Comparison of ENCODE assay signal across 8 cellular contexts in genomic region chr19:35216833-35217707, GRCh38. TPM values are rescaled to one million over a fixed set of nuclear protein-coding genes. Genes with fewer than 3 reads are reported as not detected.
A peak's percentile ranks its signal among the peaks of the same experiment; 100 is the strongest.
DNase-seq lines count a peak whose midpoint lies in the region; ATAC-seq and TF ChIP-seq lines count a peak whose summit lies in the region.

No MANE protein-coding gene starts in this region.

- peak in 9 of 10 experiments; percentile 29 to 56 (median 31) for DNase-seq in CD4-positive, alpha-beta T cell
- DNase-seq in GM20000 (ENCODE audit: low spot score) (peak; percentile 31), iPS-NIHi7 (ENCODE audit: extremely low spot score) (peak; percentile 46), NCI-H2081 treated with DMSO at 0.1 percent for 48 hours (lab: John Stamatoyannopoulos, UW) (no peak)
- DNase-seq in activated CD4-positive, alpha-beta T cell treated with anti-CD3 and anti-CD28 coated beads, Interleukin-2, amount 10 ng/mL, durations not matched to agents 7 days and 5 days = peak; percentile 69

- H3K9me3 ChIP-seq in CD4-positive, alpha-beta T cell (ENCODE audit: control insufficient read depth, low read length) = no peaks in the 10 kb centered on the region

- CTCF ChIA-PET in CD4-positive, alpha-beta T cell (lab: Charles Lee) = interaction anchor here (0.8 to 3.6 kb wide), 6 partner anchors 11 to 72 kb away, joined by 3 to 13 read pairs (median 3); no protein-coding TSS in a partner anchor
- CTCF ChIA-PET in activated CD4-positive, alpha-beta T cell treated with anti-CD3 and anti-CD28 coated beads, Interleukin-2, amount 10 ng/mL, durations not matched to agents 7 days and 5 days (lab: Charles Lee) = interaction anchor here (0.6 to 1.9 kb wide), 6 partner anchors 9 to 76 kb away, joined by 3 to 13 read pairs (median 3); partner anchors contain the start of gene FXYD7

- H3K27ac ChIP-seq in CD4-positive, alpha-beta T cell (ENCODE audit: low read depth, low read length) = peak overlapping the region; percentile 9

- H3K27ac Mint-ChIP-seq in CD4-positive, alpha-beta T cell = peak overlapping the region; percentile 99
- peak overlapping the region; percentile 33 for H3K27ac Mint-ChIP-seq in activated CD4-positive, alpha-beta T cell treated with anti-CD3 and anti-CD28 coated beads, Interleukin-2, amount 10 ng/mL, durations not matched to agents 7 days and 5 days

- H3K27me3 ChIP-seq in CD4-positive, alpha-beta T cell (ENCODE audit: control insufficient read depth, insufficient read depth, low read length) = no peaks in the 10 kb centered on the region

- H3K4me3 Mint-ChIP-seq in CD4-positive, alpha-beta T cell = no peak overlapping the region
- no peak overlapping the region for H3K4me3 Mint-ChIP-seq in activated CD4-positive, alpha-beta T cell treated with anti-CD3 and anti-CD28 coated beads, Interleukin-2, amount 10 ng/mL, durations not matched to agents 7 days and 5 days

- H3K9me3 Mint-ChIP-seq in CD4-positive, alpha-beta T cell = peaks cover 3% of the 10 kb centered on the region
- H3K9me3 Mint-ChIP-seq in activated CD4-positive, alpha-beta T cell treated with anti-CD3 and anti-CD28 coated beads, Interleukin-2, amount 10 ng/mL, durations not matched to agents 7 days and 5 days = peaks cover 19% of the 10 kb centered on the region

- no peak for ATAC-seq in CD4-positive, alpha-beta T cell (ENCODE audit: poor library complexity)
- no peak for ATAC-seq in GM21423 (IDR thresholded peaks at IDR 0.05; ENCODE audit: unreplicated experiment)
- ATAC-seq in GM18519 (IDR thresholded peaks at IDR 0.05; ENCODE audit: low FRiP score, unreplicated experiment) = no peak
- ATAC-seq in GM19395 (IDR thresholded peaks at IDR 0.05; ENCODE audit: unreplicated experiment) = no peak

- no peaks in the 10 kb centered on the region for H3K36me3 Mint-ChIP-seq in CD4-positive, alpha-beta T cell (ENCODE audit: low read depth)
- peaks cover 15% of the 10 kb centered on the region for H3K36me3 Mint-ChIP-seq in activated CD4-positive, alpha-beta T cell treated with anti-CD3 and anti-CD28 coated beads, Interleukin-2, amount 10 ng/mL, durations not matched to agents 7 days and 5 days (ENCODE audit: low read depth)

- POLR2A ChIA-PET in CD4-positive, alpha-beta T cell (lab: Charles Lee) = interaction anchor here (0.9 to 5.7 kb wide), 8 partner anchors 11 to 75 kb away, joined by 3 to 36 read pairs (median 4); partner anchors contain the start of genes FXYD5 and FXYD7
- POLR2A ChIA-PET in activated CD4-positive, alpha-beta T cell treated with anti-CD3 and anti-CD28 coated beads, Interleukin-2, amount 10 ng/mL, durations not matched to agents 7 days and 5 days (lab: Charles Lee) = interaction anchor here (0.6 kb wide), 1 partner anchor 16 kb away, joined by 3 read pairs; no protein-coding TSS in a partner anchor

- peaks cover 60% of the 10 kb centered on the region for H3K4me1 Mint-ChIP-seq in CD4-positive, alpha-beta T cell (ENCODE audit: low read depth)
- H3K4me1 Mint-ChIP-seq in activated CD4-positive, alpha-beta T cell treated with anti-CD3 and anti-CD28 coated beads, Interleukin-2, amount 10 ng/mL, durations not matched to agents 7 days and 5 days = peaks cover 59% of the 10 kb centered on the region

- peak; percentile 33 for TF ChIP-seq CTCF in CD4-positive, alpha-beta T cell (IDR thresholded peaks at IDR 0.05)
- no peak for TF ChIP-seq CTCF in GM20000 (IDR thresholded peaks at IDR 0.05; ENCODE audit: extremely low read depth, missing control alignments)

- no peaks in the 10 kb centered on the region for H3K27me3 Mint-ChIP-seq in CD4-positive, alpha-beta T cell
- H3K27me3 Mint-ChIP-seq in activated CD4-positive, alpha-beta T cell treated with anti-CD3 and anti-CD28 coated beads, Interleukin-2, amount 10 ng/mL, durations not matched to agents 7 days and 5 days = no peaks in the 10 kb centered on the region

- intact Hi-C loops in CD4-positive, alpha-beta T cell (cut with DNase I, micrococcal nuclease) = loop anchor here (1.0 to 10.0 kb wide), 5 partner anchors 48 to 150 kb away; partner anchors contain the start of genes USF2 (in 2 of the 2) and FXYD5 (in 1 of the 2)

RNA-seq across cellular contexts. Expression of gene FAM187B, which starts 11.5 kb away (rescaled TPM):
- total RNA-seq in CD4-positive, alpha-beta T cell = not detected
- not detected for total RNA-seq in activated CD4-positive, alpha-beta T cell treated with anti-CD3 and anti-CD28 coated beads, Interleukin-2, amount 10 ng/mL, durations not matched to agents 7 days and 5 days

RNA-seq across cellular contexts. Expression of gene LSR, which starts 31.7 kb away (rescaled TPM):
- total RNA-seq in CD4-positive, alpha-beta T cell = 10 to 100 TPM; 45.0 to 47.9 TPM
- 1 to 10 TPM; 3.5 to 3.6 TPM for total RNA-seq in activated CD4-positive, alpha-beta T cell treated with anti-CD3 and anti-CD28 coated beads, Interleukin-2, amount 10 ng/mL, durations not matched to agents 7 days and 5 days

RNA-seq across cellular contexts. Expression of gene USF2, which starts 51.7 kb away (rescaled TPM):
- 100 to 1,000 TPM; 335 to 344 TPM for total RNA-seq in CD4-positive, alpha-beta T cell
- 100 to 1,000 TPM; 150 to 162 TPM for total RNA-seq in activated CD4-positive, alpha-beta T cell treated with anti-CD3 and anti-CD28 coated beads, Interleukin-2, amount 10 ng/mL, durations not matched to agents 7 days and 5 days

Comparison
In these comparisons a context has a peak if more than half of its experiments do, and no peak if none do; other contexts are left out.
1. RNA of gene LSR, which starts 31.7 kb away (total RNA-seq): 45.0 to 47.9 TPM in CD4-positive, alpha-beta T cell; 3.5 to 3.6 TPM in activated CD4-positive, alpha-beta T cell treated with anti-CD3 and anti-CD28 coated beads, Interleukin-2, amount 10 ng/mL, durations not matched to agents 7 days and 5 days; every median in the first group is over 10 times any median in the second.